In the genomic region with DNA sequence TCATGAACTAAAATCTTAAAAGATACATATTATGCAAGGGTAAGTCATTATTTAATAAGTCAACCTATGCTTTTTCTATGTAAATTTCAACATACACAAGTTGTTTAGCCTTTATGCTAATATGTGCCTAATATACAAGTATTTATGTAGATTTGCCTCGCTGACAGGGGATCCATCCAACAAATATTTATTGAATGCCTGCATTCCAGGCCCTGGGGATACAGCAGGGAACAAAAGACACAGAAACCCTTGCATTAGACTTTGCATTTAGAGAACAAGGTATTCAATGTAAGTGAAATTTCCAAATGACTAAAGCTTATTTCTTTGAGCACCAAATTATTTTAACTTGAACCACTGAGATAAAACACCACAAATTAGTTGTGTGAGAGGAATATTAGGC, we compare ENCODE assay signal across 2 cellular contexts.
TF ChIP-seq lines count a peak whose summit lies in the region.

No MANE protein-coding gene starts in this region.

TF ChIP-seq in GM23338, 12 proteins besides CTCF, POLR2A, EP300 and RAD21 (continues in another document):
- TF ChIP-seq ETS1 (IDR thresholded peaks at IDR 0.05) (no peak), ZNF331 (CRISPR knock-in tag; IDR thresholded peaks at IDR 0.05; ENCODE audit: low read depth) (no peak), STAT1 (IDR thresholded peaks at IDR 0.05; ENCODE audit: unreplicated experiment) (no peak), POLR2AphosphoS5 (IDR thresholded peaks at IDR 0.05; ENCODE audit: low read depth) (no peak), REST (IDR thresholded peaks at IDR 0.05; ENCODE audit: unreplicated experiment) (no peak), NANOG (IDR thresholded peaks at IDR 0.05; ENCODE audit: borderline replicate concordance) (no peak), JUNB (IDR thresholded peaks at IDR 0.05; ENCODE audit: unreplicated experiment) (no peak), EZH2 (IDR thresholded peaks at IDR 0.05; ENCODE audit: low read depth, unreplicated experiment) (no peak), CREB1 (CRISPR knock-in tag; IDR thresholded peaks at IDR 0.05; ENCODE audit: low read depth) (no peak)
- TF ChIP-seq, protein P1, sequence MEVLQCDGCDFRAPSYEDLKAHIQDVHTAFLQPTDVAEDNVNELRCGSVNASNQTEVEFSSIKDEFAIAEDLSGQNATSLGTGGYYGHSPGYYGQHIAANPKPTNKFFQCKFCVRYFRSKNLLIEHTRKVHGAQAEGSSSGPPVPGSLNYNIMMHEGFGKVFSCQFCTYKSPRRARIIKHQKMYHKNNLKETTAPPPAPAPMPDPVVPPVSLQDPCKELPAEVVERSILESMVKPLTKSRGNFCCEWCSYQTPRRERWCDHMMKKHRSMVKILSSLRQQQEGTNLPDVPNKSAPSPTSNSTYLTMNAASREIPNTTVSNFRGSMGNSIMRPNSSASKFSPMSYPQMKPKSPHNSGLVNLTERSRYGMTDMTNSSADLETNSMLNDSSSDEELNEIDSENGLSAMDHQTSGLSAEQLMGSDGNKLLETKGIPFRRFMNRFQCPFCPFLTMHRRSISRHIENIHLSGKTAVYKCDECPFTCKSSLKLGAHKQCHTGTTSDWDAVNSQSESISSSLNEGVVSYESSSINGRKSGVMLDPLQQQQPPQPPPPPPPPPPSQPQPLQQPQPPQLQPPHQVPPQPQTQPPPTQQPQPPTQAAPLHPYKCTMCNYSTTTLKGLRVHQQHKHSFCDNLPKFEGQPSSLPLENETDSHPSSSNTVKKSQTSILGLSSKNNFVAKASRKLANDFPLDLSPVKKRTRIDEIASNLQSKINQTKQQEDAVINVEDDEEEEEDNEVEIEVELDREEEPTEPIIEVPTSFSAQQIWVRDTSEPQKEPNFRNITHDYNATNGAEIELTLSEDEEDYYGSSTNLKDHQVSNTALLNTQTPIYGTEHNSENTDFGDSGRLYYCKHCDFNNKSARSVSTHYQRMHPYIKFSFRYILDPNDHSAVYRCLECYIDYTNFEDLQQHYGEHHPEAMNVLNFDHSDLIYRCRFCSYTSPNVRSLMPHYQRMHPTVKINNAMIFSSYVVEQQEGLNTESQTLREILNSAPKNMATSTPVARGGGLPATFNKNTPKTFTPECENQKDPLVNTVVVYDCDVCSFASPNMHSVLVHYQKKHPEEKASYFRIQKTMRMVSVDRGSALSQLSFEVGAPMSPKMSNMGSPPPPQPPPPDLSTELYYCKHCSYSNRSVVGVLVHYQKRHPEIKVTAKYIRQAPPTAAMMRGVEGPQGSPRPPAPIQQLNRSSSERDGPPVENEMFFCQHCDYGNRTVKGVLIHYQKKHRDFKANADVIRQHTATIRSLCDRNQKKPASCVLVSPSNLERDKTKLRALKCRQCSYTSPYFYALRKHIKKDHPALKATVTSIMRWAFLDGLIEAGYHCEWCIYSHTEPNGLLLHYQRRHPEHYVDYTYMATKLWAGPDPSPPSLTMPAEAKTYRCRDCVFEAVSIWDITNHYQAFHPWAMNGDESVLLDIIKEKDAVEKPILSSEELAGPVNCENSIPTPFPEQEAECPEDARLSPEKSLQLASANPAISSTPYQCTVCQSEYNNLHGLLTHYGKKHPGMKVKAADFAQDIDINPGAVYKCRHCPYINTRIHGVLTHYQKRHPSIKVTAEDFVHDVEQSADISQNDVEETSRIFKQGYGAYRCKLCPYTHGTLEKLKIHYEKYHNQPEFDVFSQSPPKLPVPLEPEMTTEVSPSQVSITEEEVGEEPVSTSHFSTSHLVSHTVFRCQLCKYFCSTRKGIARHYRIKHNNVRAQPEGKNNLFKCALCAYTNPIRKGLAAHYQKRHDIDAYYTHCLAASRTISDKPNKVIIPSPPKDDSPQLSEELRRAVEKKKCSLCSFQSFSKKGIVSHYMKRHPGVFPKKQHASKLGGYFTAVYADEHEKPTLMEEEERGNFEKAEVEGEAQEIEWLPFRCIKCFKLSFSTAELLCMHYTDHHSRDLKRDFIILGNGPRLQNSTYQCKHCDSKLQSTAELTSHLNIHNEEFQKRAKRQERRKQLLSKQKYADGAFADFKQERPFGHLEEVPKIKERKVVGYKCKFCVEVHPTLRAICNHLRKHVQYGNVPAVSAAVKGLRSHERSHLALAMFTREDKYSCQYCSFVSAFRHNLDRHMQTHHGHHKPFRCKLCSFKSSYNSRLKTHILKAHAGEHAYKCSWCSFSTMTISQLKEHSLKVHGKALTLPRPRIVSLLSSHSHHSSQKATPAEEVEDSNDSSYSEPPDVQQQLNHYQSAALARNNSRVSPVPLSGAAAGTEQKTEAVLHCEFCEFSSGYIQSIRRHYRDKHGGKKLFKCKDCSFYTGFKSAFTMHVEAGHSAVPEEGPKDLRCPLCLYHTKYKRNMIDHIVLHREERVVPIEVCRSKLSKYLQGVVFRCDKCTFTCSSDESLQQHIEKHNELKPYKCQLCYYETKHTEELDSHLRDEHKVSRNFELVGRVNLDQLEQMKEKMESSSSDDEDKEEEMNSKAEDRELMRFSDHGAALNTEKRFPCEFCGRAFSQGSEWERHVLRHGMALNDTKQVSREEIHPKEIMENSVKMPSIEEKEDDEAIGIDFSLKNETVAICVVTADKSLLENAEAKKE (CRISPR knock-in tag; IDR thresholded peaks at IDR 0.05), result no peak

TF ChIP-seq in H1, 55 proteins besides CTCF, POLR2A, EP300 and RAD21:
- TF ChIP-seq TEAD4 (IDR thresholded peaks at IDR 0.05; ENCODE audit: low read depth, low read length) (peak; percentile 81; the same call in 1 of the 2 replicates), SIX5 (IDR thresholded peaks at IDR 0.05; ENCODE audit: low read depth, low read length) (no peak)
